16 cellular contexts compared by ENCODE assay signal in the genomic region with DNA sequence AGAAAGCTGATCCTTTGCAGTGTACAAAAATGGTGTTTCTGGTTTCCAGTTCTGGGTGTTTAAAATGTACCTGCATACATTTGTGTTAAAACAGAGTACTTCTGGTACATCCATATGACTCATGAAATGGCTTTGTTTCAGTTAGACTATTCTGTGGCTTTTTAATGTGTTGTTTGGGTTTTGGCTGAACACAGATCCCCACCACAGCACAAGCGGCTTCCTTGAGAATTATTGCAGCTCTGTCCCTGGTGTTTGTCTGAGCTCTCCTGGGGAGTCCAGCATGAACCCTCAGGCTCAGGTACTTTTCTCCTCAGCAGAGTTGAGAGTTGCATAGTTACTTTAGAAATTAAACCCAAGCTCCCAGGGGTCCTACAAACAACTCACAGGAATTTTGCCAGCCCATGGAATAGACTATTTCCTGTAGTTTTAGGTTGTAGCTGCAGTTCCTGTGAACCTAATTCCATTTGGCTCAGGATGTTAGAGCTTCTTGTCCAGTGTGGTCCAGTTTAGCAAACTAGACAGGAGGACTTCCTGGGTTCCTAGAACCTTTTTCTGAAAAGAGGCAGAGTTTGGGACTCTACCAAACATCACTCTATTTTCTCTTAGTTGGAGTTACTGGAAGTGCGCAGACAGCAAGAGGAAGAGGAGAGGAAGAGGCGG.
DNase-seq lines count a peak whose midpoint lies in the region; ATAC-seq and TF ChIP-seq lines count a peak whose summit lies in the region.
"Had no signal": no experiment of that assay in that cellular context is flagged by ENCODE, and none has a peak within 500 bp of the region (broad histone marks: within the 10 kb centered on the region; RNA-seq: fewer than 3 reads in every experiment).

No MANE protein-coding gene starts in this region.

- intact Hi-C loops in left ventricle myocardium inferior (cut with micrococcal nuclease), result no loop called here
- intact Hi-C loops in left ventricle myocardium superior (cut with micrococcal nuclease), result loop anchor here (10.0 kb wide), 1 partner anchor 134 kb away; no protein-coding TSS in a partner anchor
- intact Hi-C loops in ascending aorta (cut with DNase I), result no loop called here
- intact Hi-C loops in left lung (cut with DNase I), result no loop called here

- H3K36me3 ChIP-seq in left ventricle myocardium inferior, result peaks cover 100% of the 10 kb centered on the region
- H3K36me3 ChIP-seq in ascending aorta, result peaks cover 81 to 99% of the 10 kb centered on the region in 2 donors
- peaks cover 0 to 100% of the 10 kb centered on the region in 2 donors for H3K36me3 ChIP-seq in left lung

- H3K4me1 ChIP-seq in left ventricle myocardium inferior (peaks cover 67% of the 10 kb centered on the region), ascending aorta (no peaks in the 10 kb centered on the region), left lung (peaks cover 0 to 5% of the 10 kb centered on the region in 2 donors)

- DNase-seq in left ventricle myocardium inferior (no peak), left ventricle myocardium superior (no peak), ascending aorta (ENCODE audit: low spot score in 2 of 2) (no peak), left lung (no peak), midbrain (lab: John Stamatoyannopoulos, UW) (no peak), AML-193 (lab: John Stamatoyannopoulos, UW) (no peak), NCI-H2081 (lab: John Stamatoyannopoulos, UW) (no peak)
- DNase-seq: activated B cell treated with CpG ODN at 0.5 μM for 24 hours; mesendoderm; NCI-H2171; right cardiac atrium; stimulated activated CD8-positive, alpha-beta memory T cell treated with anti-CD3 and anti-CD28 coated beads, Interleukin-4, amount 100 ng/mL, for 48 hours had no signal

- TF ChIP-seq CTCF in left ventricle myocardium inferior (IDR thresholded peaks at IDR 0.05; ENCODE audit: borderline replicate concordance) (no peak), ascending aorta (IDR thresholded peaks at IDR 0.05) (no peak), left lung (IDR thresholded peaks at IDR 0.05) (no peak)

- H3K4me3 ChIP-seq in left ventricle myocardium inferior (no peak overlapping the region), ascending aorta (no peak overlapping the region), left lung (no peak overlapping the region)
- H3K4me3 ChIP-seq: adrenal gland had no signal

- H3K27me3 ChIP-seq in left ventricle myocardium inferior (ENCODE audit: low read depth) (no peaks in the 10 kb centered on the region), ascending aorta (no peaks in the 10 kb centered on the region), left lung (no peaks in the 10 kb centered on the region)
- H3K27me3 ChIP-seq: adrenal gland had no signal

- H3K9me3 ChIP-seq in left ventricle myocardium inferior (replicated peaks) (no peaks in the 10 kb centered on the region), ascending aorta (no peaks in the 10 kb centered on the region), left lung (no peaks in the 10 kb centered on the region)
- H3K9me3 ChIP-seq: adrenal gland had no signal

- peak overlapping the region; percentile 54 for H3K27ac ChIP-seq in left ventricle myocardium inferior (replicated peaks)
- peak overlapping the region; percentile 19 to 35 for H3K27ac ChIP-seq in ascending aorta
- H3K27ac ChIP-seq in left lung, result peak overlapping the region in 1 of 2 donors; percentile 46
- H3K27ac ChIP-seq: C4-2B had no signal

- ATAC-seq in left ventricle myocardium superior, result no peak
- ATAC-seq in left lung, result peak; percentile 7
- ATAC-seq in GM21515 (IDR thresholded peaks at IDR 0.05; ENCODE audit: unreplicated experiment), result no peak
- ATAC-seq: esophagus mucosa had no signal
